ENCODE assay signal across 19 cellular contexts in the genomic region with DNA sequence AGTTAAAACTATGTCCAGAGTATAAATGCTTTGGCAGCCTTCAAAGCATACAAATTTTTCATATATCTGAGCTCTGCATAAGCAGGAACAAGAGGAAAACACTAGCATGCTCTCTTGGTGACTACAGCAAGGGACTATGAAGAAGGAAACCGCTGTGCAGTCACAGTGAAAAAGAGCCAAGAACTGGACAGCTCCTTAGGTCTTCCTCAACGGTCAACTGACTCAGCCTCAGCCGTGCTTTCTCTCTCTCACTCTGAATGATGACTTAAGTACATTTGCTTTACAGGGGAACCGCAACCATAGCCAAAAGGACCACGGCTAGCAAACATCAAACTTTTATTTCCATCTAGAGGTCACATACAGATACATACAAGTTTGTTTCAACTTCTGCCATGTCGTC.
DNase-seq lines count a peak whose midpoint lies in the region; ATAC-seq, FAIRE-seq and TF ChIP-seq lines count a peak whose summit lies in the region.
"Had no signal": no experiment of that assay in that cellular context is flagged by ENCODE, and none has a peak within 500 bp of the region (broad histone marks: within the 10 kb centered on the region; RNA-seq: fewer than 3 reads in every experiment).

No MANE protein-coding gene starts in this region.

- H3K36me3 ChIP-seq in cardiac muscle cell: no peaks in the 10 kb centered on the region
- H3K36me3 ChIP-seq in bronchial epithelial cell (ENCODE audit: control insufficient read depth, insufficient read depth, low read length): no peaks in the 10 kb centered on the region

- H3K9me3 Mint-ChIP-seq in activated CD4-positive, alpha-beta T cell treated with anti-CD3 and anti-CD28 coated beads, Interleukin-2, amount 10 ng/mL, durations not matched to agents 24 days and 14 days: no peaks in the 10 kb centered on the region

- TF ChIP-seq CTCF in cardiac muscle cell (IDR thresholded peaks at IDR 0.05; ENCODE audit: low read depth, low read length) (no peak), bronchial epithelial cell (IDR thresholded peaks at IDR 0.05; ENCODE audit: insufficient read depth, low read length, severe bottlenecking) (no peak)

- H3K4me3 ChIP-seq in cardiac muscle cell (no peak overlapping the region), bronchial epithelial cell (ENCODE audit: low read depth, low read length) (no peak overlapping the region)
- H3K4me3 ChIP-seq: adrenal gland, heart right ventricle, SK-N-MC, tibial artery had no signal

- peak; percentile 32 to 66 for DNase-seq in cardiac muscle cell (ENCODE audit: low read depth in 1 of 2, low spot score in 1 of 2)
- no peak for DNase-seq in left ventricle myocardium superior
- DNase-seq in bronchial epithelial cell (ENCODE audit: low read depth): peak; percentile 17
- peak; percentile 66 for DNase-seq in left kidney (ENCODE audit: low read depth, low spot score)
- no peak for DNase-seq in activated CD4-positive, alpha-beta T cell treated with anti-CD3 and anti-CD28 coated beads, Interleukin-2, amount 50 U/mL, for 4 hours
- no peak for DNase-seq in T-helper 17 cell
- DNase-seq in activated CD4-positive, alpha-beta T cell treated with anti-CD3 and anti-CD28 coated beads, Interleukin-2, amount 10 ng/mL, durations not matched to agents 24 days and 14 days: no peak
- DNase-seq: activated CD4-positive, CD25-positive, alpha-beta regulatory T cell; activated T-cell treated with anti-CD3 and anti-CD28 coated beads, Interleukin-2, amount 50 U/mL, for 1 hour; adrenal gland; DMS 273 treated with DMSO at 0.1 percent for 48 hours; heart right ventricle; mammary epithelial cell; NCI-H2171; occipital lobe had no signal

- no peaks in the 10 kb centered on the region for H3K27me3 Mint-ChIP-seq in T-helper 17 cell
- H3K27me3 Mint-ChIP-seq in activated CD4-positive, alpha-beta T cell treated with anti-CD3 and anti-CD28 coated beads, Interleukin-2, amount 10 ng/mL, durations not matched to agents 24 days and 14 days: no peaks in the 10 kb centered on the region

- H3K9me3 ChIP-seq in cardiac muscle cell (ENCODE audit: low read depth): no peaks in the 10 kb centered on the region
- no peaks in the 10 kb centered on the region for H3K9me3 ChIP-seq in T-helper 17 cell (ENCODE audit: control insufficient read depth, low read length, poor library complexity, severe bottlenecking)
- H3K9me3 ChIP-seq: adrenal gland, heart right ventricle, tibial artery had no signal

- no peak overlapping the region for H3K27ac Mint-ChIP-seq in T-helper 17 cell
- H3K27ac Mint-ChIP-seq in activated CD4-positive, alpha-beta T cell treated with anti-CD3 and anti-CD28 coated beads, Interleukin-2, amount 10 ng/mL, durations not matched to agents 24 days and 14 days: no peak overlapping the region

- no peaks in the 10 kb centered on the region for H3K27me3 ChIP-seq in cardiac muscle cell
- H3K27me3 ChIP-seq in bronchial epithelial cell (ENCODE audit: control insufficient read depth, insufficient read depth, low read length): no peaks in the 10 kb centered on the region
- H3K27me3 ChIP-seq: adrenal gland, heart right ventricle, tibial artery had no signal

- peaks cover 5% of the 10 kb centered on the region for H3K4me1 ChIP-seq in cardiac muscle cell (ENCODE audit: low read depth)
- H3K4me1 ChIP-seq: adrenal gland had no signal

- intact Hi-C loops in left ventricle myocardium superior (cut with micrococcal nuclease): no loop called here
- intact Hi-C loops in activated CD4-positive, alpha-beta T cell treated with anti-CD3 and anti-CD28 coated beads, Interleukin-2, amount 10 ng/mL, durations not matched to agents 24 days and 14 days (cut with micrococcal nuclease): no loop called here

- peaks cover 6% of the 10 kb centered on the region for H3K36me3 Mint-ChIP-seq in T-helper 17 cell (ENCODE audit: low read depth)
- peaks cover 17% of the 10 kb centered on the region for H3K36me3 Mint-ChIP-seq in activated CD4-positive, alpha-beta T cell treated with anti-CD3 and anti-CD28 coated beads, Interleukin-2, amount 10 ng/mL, durations not matched to agents 24 days and 14 days (ENCODE audit: low read depth)

- H3K4me3 Mint-ChIP-seq in T-helper 17 cell: no peak overlapping the region
- no peak overlapping the region for H3K4me3 Mint-ChIP-seq in activated CD4-positive, alpha-beta T cell treated with anti-CD3 and anti-CD28 coated beads, Interleukin-2, amount 10 ng/mL, durations not matched to agents 24 days and 14 days

- ATAC-seq in left ventricle myocardium superior: no peak
- ATAC-seq in GM19463 (IDR thresholded peaks at IDR 0.05; ENCODE audit: unreplicated experiment): no peak
- no peak for ATAC-seq in T-helper 17 cell

- peak; percentile 79 for FAIRE-seq in bronchial epithelial cell (lab: Jason Lieb, UNC)
- FAIRE-seq: A204.1 had no signal

- H3K4me1 Mint-ChIP-seq in T-helper 17 cell: no peaks in the 10 kb centered on the region
- H3K4me1 Mint-ChIP-seq in activated CD4-positive, alpha-beta T cell treated with anti-CD3 and anti-CD28 coated beads, Interleukin-2, amount 10 ng/mL, durations not matched to agents 24 days and 14 days: no peaks in the 10 kb centered on the region

- H3K27ac ChIP-seq in cardiac muscle cell: no peak overlapping the region
- H3K27ac ChIP-seq: adrenal gland, heart right ventricle, SK-N-MC, tibial artery had no signal

Comparison
In these comparisons a context has a peak if more than half of its experiments do, and no peak if none do; other contexts are left out.
1. DNase-seq: peak in cardiac muscle cell (2 of 2), bronchial epithelial cell (single experiment) and left kidney (single experiment); none in left ventricle myocardium superior (single experiment), activated CD4-positive, alpha-beta T cell treated with anti-CD3 and anti-CD28 coated beads, Interleukin-2, amount 50 U/mL, for 4 hours (0 of 2), T-helper 17 cell (0 of 3) and activated CD4-positive, alpha-beta T cell treated with anti-CD3 and anti-CD28 coated beads, Interleukin-2, amount 10 ng/mL, durations not matched to agents 24 days and 14 days (single experiment).